In the genomic region with DNA sequence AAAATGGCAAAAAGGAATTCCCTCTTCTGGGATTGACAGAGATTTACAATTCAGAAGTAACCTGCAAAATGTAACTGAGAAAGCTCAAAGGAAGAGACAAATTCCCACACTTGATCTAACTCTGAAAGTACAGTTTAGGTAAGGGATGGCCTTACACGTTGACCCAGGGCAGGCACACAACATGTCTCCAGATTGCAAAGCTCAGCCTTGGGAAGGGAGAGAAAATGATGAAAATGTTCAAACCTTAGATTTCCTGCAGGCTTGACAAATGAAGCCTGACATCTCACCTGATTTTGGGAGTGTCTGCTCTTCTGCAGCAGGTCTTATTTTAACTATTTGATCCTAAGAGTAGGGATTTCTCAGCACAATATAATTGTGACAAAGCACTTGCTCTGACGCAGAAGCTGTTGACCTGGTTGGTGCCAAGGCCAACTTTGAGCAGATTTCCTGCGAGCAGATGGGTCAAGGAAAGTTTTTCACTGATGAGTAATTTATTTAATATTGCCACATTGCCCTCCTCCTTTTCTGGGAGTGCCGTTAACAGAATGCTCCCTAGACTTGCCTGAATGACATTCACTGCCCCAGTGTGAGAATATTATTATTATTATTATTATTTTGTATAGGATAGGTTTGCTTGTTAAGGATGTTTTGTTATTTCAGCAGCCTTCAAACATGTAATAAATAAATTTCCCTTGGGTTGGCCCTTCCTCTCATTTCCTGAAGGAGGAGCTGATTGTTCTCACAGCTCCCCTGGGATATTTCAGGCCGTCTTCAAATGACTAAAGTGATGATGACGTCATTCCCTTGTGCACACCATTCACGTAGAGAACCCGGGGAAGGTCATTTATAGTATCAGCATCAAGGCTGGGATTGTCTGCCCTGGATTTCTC, we compare ENCODE assay signal across 1 cellular context.
TF ChIP-seq lines count a peak whose summit lies in the region.

No MANE protein-coding gene starts in this region.

TF ChIP-seq in WTC11, 78 proteins besides CTCF, POLR2A, EP300 and RAD21 (continued from another document):
- TF ChIP-seq, protein P1, sequence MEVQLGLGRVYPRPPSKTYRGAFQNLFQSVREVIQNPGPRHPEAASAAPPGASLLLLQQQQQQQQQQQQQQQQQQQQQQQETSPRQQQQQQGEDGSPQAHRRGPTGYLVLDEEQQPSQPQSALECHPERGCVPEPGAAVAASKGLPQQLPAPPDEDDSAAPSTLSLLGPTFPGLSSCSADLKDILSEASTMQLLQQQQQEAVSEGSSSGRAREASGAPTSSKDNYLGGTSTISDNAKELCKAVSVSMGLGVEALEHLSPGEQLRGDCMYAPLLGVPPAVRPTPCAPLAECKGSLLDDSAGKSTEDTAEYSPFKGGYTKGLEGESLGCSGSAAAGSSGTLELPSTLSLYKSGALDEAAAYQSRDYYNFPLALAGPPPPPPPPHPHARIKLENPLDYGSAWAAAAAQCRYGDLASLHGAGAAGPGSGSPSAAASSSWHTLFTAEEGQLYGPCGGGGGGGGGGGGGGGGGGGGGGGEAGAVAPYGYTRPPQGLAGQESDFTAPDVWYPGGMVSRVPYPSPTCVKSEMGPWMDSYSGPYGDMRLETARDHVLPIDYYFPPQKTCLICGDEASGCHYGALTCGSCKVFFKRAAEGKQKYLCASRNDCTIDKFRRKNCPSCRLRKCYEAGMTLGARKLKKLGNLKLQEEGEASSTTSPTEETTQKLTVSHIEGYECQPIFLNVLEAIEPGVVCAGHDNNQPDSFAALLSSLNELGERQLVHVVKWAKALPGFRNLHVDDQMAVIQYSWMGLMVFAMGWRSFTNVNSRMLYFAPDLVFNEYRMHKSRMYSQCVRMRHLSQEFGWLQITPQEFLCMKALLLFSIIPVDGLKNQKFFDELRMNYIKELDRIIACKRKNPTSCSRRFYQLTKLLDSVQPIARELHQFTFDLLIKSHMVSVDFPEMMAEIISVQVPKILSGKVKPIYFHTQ (CRISPR knock-in tag; IDR thresholded peaks at IDR 0.05): no peak
- TF ChIP-seq, protein P2, sequence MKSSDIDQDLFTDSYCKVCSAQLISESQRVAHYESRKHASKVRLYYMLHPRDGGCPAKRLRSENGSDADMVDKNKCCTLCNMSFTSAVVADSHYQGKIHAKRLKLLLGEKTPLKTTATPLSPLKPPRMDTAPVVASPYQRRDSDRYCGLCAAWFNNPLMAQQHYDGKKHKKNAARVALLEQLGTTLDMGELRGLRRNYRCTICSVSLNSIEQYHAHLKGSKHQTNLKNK (CRISPR knock-in tag; IDR thresholded peaks at IDR 0.05): no peak
- no peak for TF ChIP-seq GTF2I (CRISPR knock-in tag; conservative IDR thresholded peaks at IDR 0.05)
- TF ChIP-seq, protein P3, sequence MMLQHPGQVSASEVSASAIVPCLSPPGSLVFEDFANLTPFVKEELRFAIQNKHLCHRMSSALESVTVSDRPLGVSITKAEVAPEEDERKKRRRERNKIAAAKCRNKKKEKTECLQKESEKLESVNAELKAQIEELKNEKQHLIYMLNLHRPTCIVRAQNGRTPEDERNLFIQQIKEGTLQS (CRISPR knock-in tag; conservative IDR thresholded peaks at IDR 0.05): no peak
- TF ChIP-seq, protein P4, sequence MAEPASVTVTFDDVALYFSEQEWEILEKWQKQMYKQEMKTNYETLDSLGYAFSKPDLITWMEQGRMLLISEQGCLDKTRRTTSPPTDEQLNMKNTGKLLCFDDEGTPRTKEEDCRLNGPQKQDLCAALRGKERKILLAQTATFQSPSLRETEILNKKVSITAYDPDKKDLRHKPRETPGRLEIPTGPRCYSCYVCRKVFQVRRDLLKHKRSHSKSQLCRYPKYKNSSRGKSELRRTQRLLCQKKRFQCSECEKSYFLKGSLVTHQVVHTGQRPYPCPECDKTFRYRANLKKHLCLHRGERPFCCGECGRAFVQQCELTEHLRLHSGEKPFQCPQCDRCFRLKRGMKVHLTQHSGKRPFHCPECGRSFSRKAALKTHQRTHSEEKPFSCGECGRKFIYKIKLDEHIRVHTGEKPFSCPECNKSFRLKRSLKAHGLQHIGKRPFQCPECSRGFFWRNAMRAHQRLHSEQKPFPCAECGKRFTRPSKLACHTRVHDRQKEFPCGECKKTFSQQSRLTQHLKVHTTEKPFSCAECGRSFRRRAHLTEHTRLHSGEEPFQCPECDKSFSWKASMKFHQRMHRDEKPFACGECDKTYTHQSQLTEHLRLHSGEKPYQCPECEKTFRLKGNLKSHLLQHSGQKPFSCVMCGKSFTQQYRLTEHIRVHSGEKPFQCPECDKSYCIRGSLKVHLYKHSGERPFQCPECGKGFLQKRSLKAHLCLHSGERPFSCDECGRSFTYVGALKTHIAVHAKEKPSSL (CRISPR knock-in tag; conservative IDR thresholded peaks at IDR 0.05): no peak
- TF ChIP-seq NFATC4 (CRISPR knock-in tag; IDR thresholded peaks at IDR 0.05): no peak
- TF ChIP-seq, protein P5, sequence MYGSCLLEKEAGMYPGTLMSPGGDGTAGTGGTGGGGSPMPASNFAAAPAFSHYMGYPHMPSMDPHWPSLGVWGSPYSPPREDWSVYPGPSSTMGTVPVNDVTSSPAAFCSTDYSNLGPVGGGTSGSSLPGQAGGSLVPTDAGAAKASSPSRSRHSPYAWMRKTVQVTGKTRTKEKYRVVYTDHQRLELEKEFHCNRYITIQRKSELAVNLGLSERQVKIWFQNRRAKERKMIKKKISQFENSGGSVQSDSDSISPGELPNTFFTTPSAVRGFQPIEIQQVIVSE (CRISPR knock-in tag; IDR thresholded peaks at IDR 0.05; ENCODE audit: borderline replicate concordance): no peak
- TF ChIP-seq, protein P6, sequence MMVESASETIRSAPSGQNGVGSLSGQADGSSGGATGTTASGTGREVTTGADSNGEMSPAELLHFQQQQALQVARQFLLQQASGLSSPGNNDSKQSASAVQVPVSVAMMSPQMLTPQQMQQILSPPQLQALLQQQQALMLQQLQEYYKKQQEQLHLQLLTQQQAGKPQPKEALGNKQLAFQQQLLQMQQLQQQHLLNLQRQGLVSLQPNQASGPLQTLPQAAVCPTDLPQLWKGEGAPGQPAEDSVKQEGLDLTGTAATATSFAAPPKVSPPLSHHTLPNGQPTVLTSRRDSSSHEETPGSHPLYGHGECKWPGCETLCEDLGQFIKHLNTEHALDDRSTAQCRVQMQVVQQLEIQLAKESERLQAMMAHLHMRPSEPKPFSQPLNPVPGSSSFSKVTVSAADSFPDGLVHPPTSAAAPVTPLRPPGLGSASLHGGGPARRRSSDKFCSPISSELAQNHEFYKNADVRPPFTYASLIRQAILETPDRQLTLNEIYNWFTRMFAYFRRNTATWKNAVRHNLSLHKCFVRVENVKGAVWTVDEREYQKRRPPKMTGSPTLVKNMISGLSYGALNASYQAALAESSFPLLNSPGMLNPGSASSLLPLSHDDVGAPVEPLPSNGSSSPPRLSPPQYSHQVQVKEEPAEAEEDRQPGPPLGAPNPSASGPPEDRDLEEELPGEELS (CRISPR knock-in tag; IDR thresholded peaks at IDR 0.05): no peak
